ENCODE assay signal across 24 cellular contexts in the genomic region with DNA sequence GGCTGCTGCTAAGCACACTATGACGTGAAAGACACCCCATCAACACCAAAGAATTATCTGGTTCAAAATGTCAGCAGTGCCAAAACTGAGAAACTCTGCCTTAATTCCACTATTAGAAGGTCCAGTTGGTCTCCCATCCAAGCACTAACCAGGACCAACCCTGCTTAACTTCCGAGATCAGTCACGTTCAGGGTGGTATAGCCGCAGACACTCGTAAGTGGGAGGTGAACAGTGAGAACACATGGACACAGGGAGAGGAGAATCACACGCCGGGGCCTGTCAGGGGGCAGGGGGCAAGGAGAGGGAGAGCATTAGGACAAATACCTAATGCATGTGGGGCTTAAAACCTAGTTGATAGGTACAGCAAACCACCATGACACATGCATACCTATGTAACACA.
"Had no signal": no experiment of that assay in that cellular context is flagged by ENCODE, and none has a peak within 500 bp of the region (broad histone marks: within the 10 kb centered on the region; RNA-seq: fewer than 3 reads in every experiment).

No MANE protein-coding gene starts in this region.

- FAIRE-seq: colon, endothelial cell of umbilical vein, islet of Langerhans, keratinocyte had no signal

- H3K27me3 ChIP-seq: esophagus squamous epithelium, gastrocnemius medialis, left lung had no signal

- H3K4me3 ChIP-seq: esophagus squamous epithelium, gastrocnemius medialis, heart right ventricle, left lung, lower lobe of right lung, mucosa of descending colon had no signal

- H3K4me3 Mint-ChIP-seq: dendritic cell treated with granulocyte-macrophage colony-stimulating factor and Interleukin-4, amounts not matched to agents 40 ng/mL and 50 ng/mL, for 4 days; effector memory CD8-positive, alpha-beta T cell; mesothelial cell of epicardium; naive B cell had no signal

- H3K27ac Mint-ChIP-seq: dendritic cell treated with granulocyte-macrophage colony-stimulating factor and Interleukin-4, amounts not matched to agents 40 ng/mL and 50 ng/mL, for 4 days; effector memory CD8-positive, alpha-beta T cell; mesothelial cell of epicardium; naive B cell had no signal

- H3K4me1 Mint-ChIP-seq: mesothelial cell of epicardium, naive B cell had no signal

- ATAC-seq: effector memory CD8-positive, alpha-beta T cell; gastrocnemius medialis; heart right ventricle; left cardiac atrium; left lung; left ventricle myocardium superior; lower lobe of right lung; mucosa of descending colon had no signal

- DNase-seq: cortex of kidney; effector CD8-positive, alpha-beta T cell; effector memory CD8-positive, alpha-beta T cell; esophagus squamous epithelium; foreskin fibroblast; foreskin melanocyte; gastrocnemius medialis; glutamatergic neuron; head of caudate nucleus; heart right ventricle; hippocampal formation; left cardiac atrium; left lung; left ventricle myocardium superior; lower lobe of right lung; mesenchymal stem cell; mucosa of descending colon; naive B cell had no signal

- H3K27ac ChIP-seq: esophagus squamous epithelium, gastrocnemius medialis, heart right ventricle, left lung, lower lobe of right lung had no signal

- H3K9me3 Mint-ChIP-seq: effector memory CD8-positive, alpha-beta T cell had no signal

- H3K27me3 Mint-ChIP-seq: dendritic cell treated with granulocyte-macrophage colony-stimulating factor and Interleukin-4, amounts not matched to agents 40 ng/mL and 50 ng/mL, for 4 days; naive B cell had no signal

- H3K9me3 ChIP-seq: gastrocnemius medialis, lower lobe of right lung, mucosa of descending colon had no signal

- H3K4me1 ChIP-seq: esophagus squamous epithelium, gastrocnemius medialis, heart right ventricle, left lung, lower lobe of right lung had no signal

- H3K36me3 ChIP-seq: esophagus squamous epithelium, gastrocnemius medialis, heart right ventricle, left lung, lower lobe of right lung had no signal

- H3K36me3 Mint-ChIP-seq: naive B cell had no signal
